ENCODE assay signal across 28 cellular contexts in the genomic region with DNA sequence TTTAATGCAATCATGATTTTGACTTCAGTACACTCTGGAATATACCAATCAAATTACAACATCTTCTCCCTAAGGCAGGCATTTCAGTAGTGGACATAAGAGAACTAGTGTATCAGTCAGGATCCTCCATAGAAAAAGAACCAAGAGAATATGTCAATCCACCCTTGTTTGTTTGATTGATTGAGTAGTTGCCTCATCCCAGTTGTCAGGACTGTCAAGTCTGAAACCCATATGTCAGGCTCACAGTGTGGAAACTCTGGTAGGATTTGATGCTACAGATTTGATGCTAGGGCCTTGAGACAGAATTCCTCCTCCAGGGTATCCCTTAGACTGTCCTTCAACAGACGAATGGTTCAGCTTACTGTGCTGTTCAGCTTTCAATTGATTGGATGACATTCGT.
"Had no signal": no experiment of that assay in that cellular context is flagged by ENCODE, and none has a peak within 500 bp of the region (broad histone marks: within the 10 kb centered on the region; RNA-seq: fewer than 3 reads in every experiment).

No MANE protein-coding gene starts in this region.

- H3K4me3 Mint-ChIP-seq: mesothelial cell of epicardium; naive B cell; natural killer cell; nephron progenitor cell; stimulated activated naive B cell treated with anti-CD40 and anti-IgM and Interleukin-4, amounts not matched to agents 10 μg/mL and 1 μg/mL and 100 μg/mL, for 72 hours had no signal

- H3K4me1 ChIP-seq: right lobe of liver, testis, uterus had no signal

- H3K36me3 ChIP-seq: left lung, lower lobe of right lung, ovary, right atrium auricular region, right lobe of liver, stomach, thyroid gland, transverse colon, uterus had no signal

- H3K27ac ChIP-seq: left lung, lower lobe of right lung, ovary, right atrium auricular region, right lobe of liver, skin epidermis, stomach, testis, thyroid gland, transverse colon, uterus had no signal

- H3K9me3 Mint-ChIP-seq: natural killer cell had no signal

- H3K9me3 ChIP-seq: left lung, lower lobe of right lung, ovary, right atrium auricular region, right lobe of liver, testis, thyroid gland, transverse colon, uterus had no signal

- ATAC-seq: left cardiac atrium; left lung; lower lobe of right lung; natural killer cell; right lobe of liver; stimulated activated naive B cell treated with anti-CD40 and anti-IgM and Interleukin-4, amounts not matched to agents 10 μg/mL and 1 μg/mL and 100 μg/mL, for 72 hours; stimulated activated naive CD8-positive, alpha-beta T cell treated with anti-CD3 and anti-CD28 coated beads, Interleukin-15, Interleukin-2, amounts not matched to agents 100 U/mL and 50 U/mL, for 24 hours had no signal

- H3K27me3 Mint-ChIP-seq: naive B cell; progenitor cell of endocrine pancreas; stimulated activated naive B cell treated with anti-CD40 and anti-IgM and Interleukin-4, amounts not matched to agents 10 μg/mL and 1 μg/mL and 100 μg/mL, for 72 hours had no signal

- H3K4me3 ChIP-seq: left lung, lower lobe of right lung, ovary, right atrium auricular region, right lobe of liver, skin epidermis, stomach, testis, thyroid gland, transverse colon, uterus had no signal

- H3K27ac Mint-ChIP-seq: mesothelial cell of epicardium; naive B cell; natural killer cell; nephron progenitor cell; progenitor cell of endocrine pancreas; stimulated activated naive B cell treated with anti-CD40 and anti-IgM and Interleukin-4, amounts not matched to agents 10 μg/mL and 1 μg/mL and 100 μg/mL, for 72 hours had no signal

- DNase-seq: hypothalamus; islet precursor cell; kidney glomerular epithelial cell; left cardiac atrium; left lung; lower lobe of right lung; mammary epithelial cell; mesendoderm; naive B cell; natural killer cell; nephron progenitor cell; ovary; right lobe of liver; stimulated activated CD4-positive, alpha-beta T cell treated with anti-CD3 and anti-CD28 coated beads, Interleukin-12 subunit alpha, Interleukin-12 subunit beta, amount 100 ng/mL, for 4 hours; stimulated activated CD4-positive, alpha-beta T cell treated with anti-CD3 and anti-CD28 coated beads, Interleukin-15, amount 100 ng/mL, for 24 hours; stimulated activated CD4-positive, alpha-beta T cell treated with anti-CD3 and anti-CD28 coated beads, Interleukin-2, amount 100 ng/mL, for 24 hours; stimulated activated CD4-positive, alpha-beta T cell treated with anti-CD3 and anti-CD28 coated beads, Interleukin-4, amount 100 ng/mL, for 1 hour; stimulated activated naive B cell treated with anti-CD40 and anti-IgM and Interleukin-4, amounts not matched to agents 10 μg/mL and 1 μg/mL and 100 μg/mL, for 72 hours; stimulated activated naive CD8-positive, alpha-beta T cell treated with anti-CD3 and anti-CD28 coated beads, Interleukin-15, Interleukin-2, amounts not matched to agents 100 U/mL and 50 U/mL, for 24 hours; stomach; testis; thyroid gland; transverse colon; uterus had no signal

- H3K27me3 ChIP-seq: left lung, ovary, right atrium auricular region, right lobe of liver, stomach, testis, thyroid gland, transverse colon, uterus had no signal

- H3K36me3 Mint-ChIP-seq: mesothelial cell of epicardium; stimulated activated naive B cell treated with anti-CD40 and anti-IgM and Interleukin-4, amounts not matched to agents 10 μg/mL and 1 μg/mL and 100 μg/mL, for 72 hours had no signal
